Comparison of ENCODE assay signal across 16 cellular contexts in the genomic region with DNA sequence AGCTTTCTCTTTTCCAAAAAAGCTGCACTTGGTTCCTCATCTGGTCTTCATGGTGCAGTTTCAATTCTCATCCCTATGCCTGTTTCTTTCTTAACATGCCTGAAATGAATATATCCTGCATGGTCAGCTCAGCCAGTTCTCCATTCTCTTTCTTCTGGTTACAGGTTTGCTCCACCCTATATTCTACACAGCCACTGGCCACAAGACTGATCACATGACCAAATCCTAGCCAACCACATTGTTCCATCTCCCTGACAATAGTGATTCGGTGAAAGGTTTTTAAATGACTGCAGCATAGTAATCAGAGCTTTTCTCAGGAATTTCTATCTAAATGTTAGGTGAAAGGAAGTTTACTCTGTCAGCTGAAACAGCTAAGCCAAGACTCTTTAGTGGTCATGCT.
"Had no signal": no experiment of that assay in that cellular context is flagged by ENCODE, and none has a peak within 500 bp of the region (broad histone marks: within the 10 kb centered on the region; RNA-seq: fewer than 3 reads in every experiment).

No MANE protein-coding gene starts in this region.

- H3K36me3 ChIP-seq: cardiac muscle cell, sigmoid colon had no signal

- H3K9me3 ChIP-seq: sigmoid colon had no signal

- H3K27me3 ChIP-seq: cardiac muscle cell, sigmoid colon had no signal

- H3K4me1 ChIP-seq: sigmoid colon had no signal

- ATAC-seq: activated CD8-positive, alpha-beta T cell treated with anti-CD3 and anti-CD28 coated beads for 36 hours; activated T-helper 17 cell treated with anti-CD3 and anti-CD28 coated beads, Interleukin-2, amount 50 U/mL, for 72 hours; left cardiac atrium; natural killer cell; stimulated activated memory B cell treated with anti-CD40 and anti-IgM and Interleukin-4, amounts not matched to agents 10 μg/mL and 1 μg/mL and 100 μg/mL, for 72 hours had no signal

- H3K4me3 ChIP-seq: cardiac muscle cell, sigmoid colon had no signal

- DNase-seq: activated CD4-positive, alpha-beta T cell treated with anti-CD3 and anti-CD28 coated beads, Interleukin-2, amount 10 ng/mL, durations not matched to agents 24 days and 14 days; activated CD4-positive, CD25-positive, alpha-beta regulatory T cell; activated CD8-positive, alpha-beta T cell treated with anti-CD3 and anti-CD28 coated beads for 36 hours; activated naive CD4-positive, alpha-beta T cell treated with Interleukin-2 at 50 U/mL for 16 hours; activated naive CD8-positive, alpha-beta T cell treated with anti-CD3 and anti-CD28 coated beads, Interleukin-2, amount 10 ng/mL, durations not matched to agents 7 days and 5 days; activated T-cell treated with anti-CD3 and anti-CD28 coated beads, Interleukin-2, amount 50 U/mL, for 1 hour; dermis blood vessel endothelial cell; left cardiac atrium; mesenchymal stem cell; natural killer cell; posterior cingulate gyrus; sigmoid colon; stimulated activated CD4-positive, alpha-beta T cell treated with anti-CD3 and anti-CD28 coated beads, Interleukin-4, amount 100 ng/mL, for 4 hours had no signal

- H3K27ac ChIP-seq: cardiac muscle cell, sigmoid colon had no signal
